8 cellular contexts compared by ENCODE assay signal in genomic region chr1:179026813-179027664, GRCh38. TPM values are rescaled to one million over a fixed set of nuclear protein-coding genes. Genes with fewer than 3 reads are reported as not detected.
A peak's percentile ranks its signal among the peaks of the same experiment; 100 is the strongest.
DNase-seq lines count a peak whose midpoint lies in the region; ATAC-seq, FAIRE-seq and TF ChIP-seq lines count a peak whose summit lies in the region.

No MANE protein-coding gene starts in this region.

- no peaks in the 10 kb centered on the region for H3K27me3 ChIP-seq in aorta (ENCODE audit: control insufficient read depth in 1 of 2, insufficient read depth in 2 of 2, low read length in 1 of 2)

- no peaks in the 10 kb centered on the region for H3K36me3 Mint-ChIP-seq in stimulated activated naive CD8-positive, alpha-beta T cell treated with anti-CD3 and anti-CD28 coated beads, Interleukin-15, Interleukin-2, amounts not matched to agents 100 ng/mL and 50 ng/mL, for 24 hours (ENCODE audit: low read depth)
- H3K36me3 Mint-ChIP-seq in MCF 10A (ENCODE audit: insufficient read depth, unreplicated experiment): no peaks in the 10 kb centered on the region
- no peaks in the 10 kb centered on the region for H3K36me3 Mint-ChIP-seq in mesothelial cell of epicardium

- H3K4me1 ChIP-seq in aorta (ENCODE audit: control insufficient read depth in 1 of 2, insufficient read depth in 2 of 2, low read length in 2 of 2): peaks cover 0 to 9% of the 10 kb centered on the region in 2 donors

- H3K4me1 Mint-ChIP-seq in stimulated activated naive CD8-positive, alpha-beta T cell treated with anti-CD3 and anti-CD28 coated beads, Interleukin-15, Interleukin-2, amounts not matched to agents 100 ng/mL and 50 ng/mL, for 24 hours (ENCODE audit: low read depth): peaks cover 51% of the 10 kb centered on the region
- H3K4me1 Mint-ChIP-seq in MCF 10A (ENCODE audit: insufficient read depth, unreplicated experiment) (peaks cover 43% of the 10 kb centered on the region), mesothelial cell of epicardium (peaks cover 37% of the 10 kb centered on the region)

- DNase-seq in stimulated activated naive CD8-positive, alpha-beta T cell treated with anti-CD3 and anti-CD28 coated beads, Interleukin-15, Interleukin-2, amounts not matched to agents 100 U/mL and 50 U/mL, for 24 hours: no peak
- DNase-seq in MCF 10A (ENCODE audit: unreplicated experiment) (peak; percentile 23), mesothelial cell of epicardium (ENCODE audit: low spot score in 2 of 2, unreplicated experiment in 2 of 2) (no peak), aorta (no peak), amygdala (lab: John Stamatoyannopoulos, UW) (no peak), NOMO-1 (lab: John Stamatoyannopoulos, UW; ENCODE audit: unreplicated experiment in 2 of 2) (no peak), H54 (ENCODE audit: insufficient read length, low spot score) (no peak)

- TF ChIP-seq POLR2A in H54 (IDR thresholded peaks at IDR 0.05; ENCODE audit: low read depth, low read length): no peak

- H3K27ac ChIP-seq in aorta (ENCODE audit: low read depth in 1 of 2, low read length in 2 of 2): peak overlapping the region in 1 of 2 donors; percentile 74

- 21 to 31% methylated on average over 11 of the region's 11 CpGs for WGBS in aorta, 2 donors

- intact Hi-C loops in MCF 10A (cut with micrococcal nuclease): no loop called here
- intact Hi-C loops in aorta (cut with DNase I): loop anchor here in 1 of 2 donors (2.0 to 5.0 kb wide), 2 partner anchors 56 to 340 kb away; partner anchors contain the start of genes AXDND1 and TOR3A

- FAIRE-seq in H54 (lab: Jason Lieb, UNC): no peak

- no peak for ATAC-seq in stimulated activated naive CD8-positive, alpha-beta T cell treated with anti-CD3 and anti-CD28 coated beads, Interleukin-15, Interleukin-2, amounts not matched to agents 100 U/mL and 50 U/mL, for 24 hours
- no peak for ATAC-seq in aorta (ENCODE audit: low FRiP score)

- no peaks in the 10 kb centered on the region for H3K9me3 Mint-ChIP-seq in stimulated activated naive CD8-positive, alpha-beta T cell treated with anti-CD3 and anti-CD28 coated beads, Interleukin-15, Interleukin-2, amounts not matched to agents 100 ng/mL and 50 ng/mL, for 24 hours
- H3K9me3 Mint-ChIP-seq in MCF 10A (ENCODE audit: unreplicated experiment) (no peaks in the 10 kb centered on the region), mesothelial cell of epicardium (no peaks in the 10 kb centered on the region)

- POLR2A ChIA-PET in MCF 10A (lab: Yijun Ruan, JAX): interaction anchor here (0.5 to 6.8 kb wide), 16 partner anchors 9 to 834 kb away, joined by 3 to 59 read pairs (median 4); partner anchors contain the start of gene TOR3A

- H3K36me3 ChIP-seq in aorta (ENCODE audit: control insufficient read depth in 1 of 2, insufficient read depth in 2 of 2, low read length in 1 of 2): no peaks in the 10 kb centered on the region

- no peaks in the 10 kb centered on the region for H3K27me3 Mint-ChIP-seq in stimulated activated naive CD8-positive, alpha-beta T cell treated with anti-CD3 and anti-CD28 coated beads, Interleukin-15, Interleukin-2, amounts not matched to agents 100 ng/mL and 50 ng/mL, for 24 hours
- H3K27me3 Mint-ChIP-seq in MCF 10A (ENCODE audit: insufficient read depth, unreplicated experiment) (no peaks in the 10 kb centered on the region), mesothelial cell of epicardium (ENCODE audit: low read depth) (no peaks in the 10 kb centered on the region)

- peak overlapping the region; percentile 95 for H3K27ac Mint-ChIP-seq in stimulated activated naive CD8-positive, alpha-beta T cell treated with anti-CD3 and anti-CD28 coated beads, Interleukin-15, Interleukin-2, amounts not matched to agents 100 ng/mL and 50 ng/mL, for 24 hours
- H3K27ac Mint-ChIP-seq in MCF 10A (ENCODE audit: low read depth, unreplicated experiment) (peak overlapping the region; percentile 68), mesothelial cell of epicardium (peak overlapping the region; percentile 91)

- TSS peak; percentile 58 for BruUV-seq in MCF 10A (replicated peaks; lab: Mats Ljungman, UMichigan)

- peak overlapping the region; percentile 97 for H3K4me3 Mint-ChIP-seq in stimulated activated naive CD8-positive, alpha-beta T cell treated with anti-CD3 and anti-CD28 coated beads, Interleukin-15, Interleukin-2, amounts not matched to agents 100 ng/mL and 50 ng/mL, for 24 hours
- peak overlapping the region; percentile 77 for H3K4me3 Mint-ChIP-seq in MCF 10A (ENCODE audit: unreplicated experiment)
- H3K4me3 Mint-ChIP-seq in mesothelial cell of epicardium: peak overlapping the region; percentile 84

- peak overlapping the region; percentile 78 to 90 for H3K4me3 ChIP-seq in aorta (ENCODE audit: low read length in 2 of 2)

- CTCF ChIA-PET in MCF 10A (lab: Yijun Ruan, JAX): interaction anchor here (0.6 to 3.5 kb wide), 6 partner anchors 24 to 848 kb away, joined by 3 to 21 read pairs (median 3); partner anchors contain the start of gene RALGPS2

- TF ChIP-seq CTCF in MCF 10A (IDR thresholded peaks at IDR 0.05; ENCODE audit: unreplicated experiment): no peak
- no peak for TF ChIP-seq CTCF in mesothelial cell of epicardium (IDR thresholded peaks at IDR 0.05; ENCODE audit: unreplicated experiment)

- no peaks in the 10 kb centered on the region for H3K9me3 ChIP-seq in aorta (ENCODE audit: control insufficient read depth, low read length)

RNA-seq across cellular contexts. Expression of gene FAM20B, which starts 1.3 kb away (rescaled TPM):
- total RNA-seq in MCF 10A (2022) (44.2 and 45.0 TPM in 2 replicates), mesothelial cell of epicardium (49.5 to 56.8 TPM (median 52.2 TPM) in 3 replicates), aorta (10 to 100 TPM; 55.6 to 75.5 TPM)
- polyA plus RNA-seq in aorta: 10 to 100 TPM; 22.5 to 23.9 TPM

RNA-seq across cellular contexts. Expression of gene TOR3A, which starts 54.8 kb away (rescaled TPM):
- total RNA-seq in MCF 10A (2022): 24.9 and 31.3 TPM in 2 replicates
- 16.5 to 18.3 TPM (median 17.3 TPM) in 3 replicates for total RNA-seq in mesothelial cell of epicardium
- 10 to 100 TPM; 13.9 to 18.5 TPM for total RNA-seq in aorta
- 10 to 100 TPM in 1 of 2 donors, 1 to 10 TPM in 1; 7.3 to 23.4 TPM for polyA plus RNA-seq in aorta
